ENCODE assay signal across 19 cellular contexts in genomic region chr12:95615735-95616134, GRCh38.
DNase-seq lines count a peak whose midpoint lies in the region; ATAC-seq and TF ChIP-seq lines count a peak whose summit lies in the region.
"Had no signal": no experiment of that assay in that cellular context is flagged by ENCODE, and none has a peak within 500 bp of the region (broad histone marks: within the 10 kb centered on the region; RNA-seq: fewer than 3 reads in every experiment).

No MANE protein-coding gene starts in this region.

- H3K36me3 ChIP-seq in MG63 (no peaks in the 10 kb centered on the region), RWPE2 (ENCODE audit: low read depth) (no peaks in the 10 kb centered on the region), heart right ventricle (no peaks in the 10 kb centered on the region), hepatocyte (replicated peaks; ENCODE audit: insufficient read depth, low read depth) (no peaks in the 10 kb centered on the region), gastrocnemius medialis (no peaks in the 10 kb centered on the region), transverse colon (no peaks in the 10 kb centered on the region)
- H3K36me3 ChIP-seq: esophagus squamous epithelium, thyroid gland, WERI-Rb-1 had no signal

- H3K27ac ChIP-seq in RWPE2 (ENCODE audit: poor library complexity, severe bottlenecking) (no peak overlapping the region), heart right ventricle (peak overlapping the region in 9 of 10 donors; percentile 2 to 72 (median 39)), hepatocyte (no peak overlapping the region), gastrocnemius medialis (no peak overlapping the region), transverse colon (no peak overlapping the region)
- H3K27ac ChIP-seq: esophagus squamous epithelium, thyroid gland, WERI-Rb-1 had no signal

- no peaks in the 10 kb centered on the region for H4K20me1 ChIP-seq in hepatocyte (ENCODE audit: insufficient read depth, poor library complexity, severe bottlenecking)

- intact Hi-C loops in heart right ventricle (cut with DNase I) (loop anchor here in 1 of 10 donors (10.0 kb wide), 1 partner anchor 179 kb away; the partner anchor contains the start of gene NTN4), gastrocnemius medialis (cut with DNase I; ENCODE audit: low total_unique reads) (no loop called here), transverse colon (cut with DNase I; ENCODE audit: low total_unique reads) (no loop called here)

- in situ Hi-C loops in gastrocnemius medialis (cut with MboI; ENCODE audit: low sequenced_read_pairs in 4 of 4) (no loop called here), transverse colon (cut with MboI; ENCODE audit: low pct_ligation_motif_present in 1 of 4, low pct_unique_long_range_greater_than_20kb in 1 of 4, low sequenced_read_pairs in 3 of 4) (no loop called here)

- ATAC-seq in RWPE2 (ENCODE audit: low read depth) = 0 out of 3 replicates have a peak, but pooled peaks have one; percentile 30
- ATAC-seq in heart right ventricle = peak in 7 of 8 donors; percentile 29 to 66 (median 49)
- ATAC-seq in HG03196 (IDR thresholded peaks at IDR 0.05; ENCODE audit: unreplicated experiment) = no peak
- ATAC-seq in gastrocnemius medialis = no peak
- ATAC-seq: activated CD8-positive, alpha-beta T cell treated with anti-CD3 and anti-CD28 coated beads for 36 hours; K562; stimulated activated memory B cell treated with anti-CD40 and anti-IgM and Interleukin-4, amounts not matched to agents 10 μg/mL and 1 μg/mL and 100 μg/mL, for 72 hours had no signal

- H3K79me2 ChIP-seq in hepatocyte = no peaks in the 10 kb centered on the region

- H3K4me3 ChIP-seq in MG63 (no peak overlapping the region), RWPE2 (ENCODE audit: severe bottlenecking) (no peak overlapping the region), heart right ventricle (no peak overlapping the region), hepatocyte (no peak overlapping the region), gastrocnemius medialis (no peak overlapping the region), transverse colon (no peak overlapping the region)
- H3K4me3 ChIP-seq: esophagus squamous epithelium, K562, thyroid gland had no signal

- no peaks in the 10 kb centered on the region for H3K9me2 ChIP-seq in hepatocyte (replicated peaks; ENCODE audit: insufficient read depth)

- TF ChIP-seq EP300 in transverse colon (IDR thresholded peaks at IDR 0.05; ENCODE audit: low read depth) = no peak

- no peak overlapping the region for H3K4me2 ChIP-seq in hepatocyte

- no peak for TF ChIP-seq POLR2A in gastrocnemius medialis (IDR thresholded peaks at IDR 0.05)
- no peak for TF ChIP-seq POLR2A in transverse colon (IDR thresholded peaks at IDR 0.05)

- DNase-seq in EH (ENCODE audit: low read depth) = peak; percentile 68
- DNase-seq in MG63 = peak; percentile 40
- DNase-seq in RWPE2 (ENCODE audit: low spot score) = no peak
- no peak for DNase-seq in heart right ventricle
- DNase-seq in hepatocyte (ENCODE audit: low spot score) = no peak
- DNase-seq in gastrocnemius medialis = no peak
- DNase-seq in transverse colon = no peak
- DNase-seq: activated CD8-positive, alpha-beta T cell treated with anti-CD3 and anti-CD28 coated beads for 36 hours; activated T-cell treated with anti-CD3 and anti-CD28 coated beads, Interleukin-2, amount 50 U/mL, for 48 hours; esophagus squamous epithelium; hypothalamus; kidney; mesendoderm; stimulated activated CD4-positive, alpha-beta T cell treated with anti-CD3 and anti-CD28 coated beads, Interleukin-12 subunit alpha, Interleukin-12 subunit beta, amount 100 ng/mL, for 4 hours; thyroid gland; WERI-Rb-1 had no signal

- H3K27me3 ChIP-seq in MG63 = no peaks in the 10 kb centered on the region; the same call in 1 of the 2 replicates
- no peaks in the 10 kb centered on the region for H3K27me3 ChIP-seq in RWPE2 (ENCODE audit: insufficient read depth, poor library complexity, severe bottlenecking)
- no peaks in the 10 kb centered on the region for H3K27me3 ChIP-seq in heart right ventricle
- H3K27me3 ChIP-seq in hepatocyte = no peaks in the 10 kb centered on the region
- no peaks in the 10 kb centered on the region for H3K27me3 ChIP-seq in gastrocnemius medialis
- H3K27me3 ChIP-seq in transverse colon = no peaks in the 10 kb centered on the region
- H3K27me3 ChIP-seq: esophagus squamous epithelium, thyroid gland had no signal

- H3K9me3 ChIP-seq in MG63 = no peaks in the 10 kb centered on the region
- no peaks in the 10 kb centered on the region for H3K9me3 ChIP-seq in RWPE2 (ENCODE audit: severe bottlenecking)
- H3K9me3 ChIP-seq in heart right ventricle = no peaks in the 10 kb centered on the region
- H3K9me3 ChIP-seq in hepatocyte (ENCODE audit: low read depth) = no peaks in the 10 kb centered on the region
- H3K9me3 ChIP-seq in gastrocnemius medialis = no peaks in the 10 kb centered on the region
- H3K9me3 ChIP-seq in transverse colon = no peaks in the 10 kb centered on the region
- H3K9me3 ChIP-seq: esophagus squamous epithelium, thyroid gland had no signal

- no peak overlapping the region for H2AFZ ChIP-seq in hepatocyte

- peaks cover 13% of the 10 kb centered on the region for H3K4me1 ChIP-seq in RWPE2 (ENCODE audit: insufficient read depth, poor library complexity, severe bottlenecking)
- H3K4me1 ChIP-seq in heart right ventricle = peaks cover 0 to 29% (median 23%) of the 10 kb centered on the region in 9 donors
- peaks cover 4% of the 10 kb centered on the region for H3K4me1 ChIP-seq in hepatocyte (ENCODE audit: insufficient read depth)
- no peaks in the 10 kb centered on the region for H3K4me1 ChIP-seq in gastrocnemius medialis
- no peaks in the 10 kb centered on the region for H3K4me1 ChIP-seq in transverse colon
- H3K4me1 ChIP-seq: thyroid gland had no signal

- TF ChIP-seq CTCF in RWPE2 (IDR thresholded peaks at IDR 0.05; ENCODE audit: poor library complexity, severe bottlenecking) (no peak), heart right ventricle (IDR thresholded peaks at IDR 0.05) (no peak), hepatocyte (IDR thresholded peaks at IDR 0.05; ENCODE audit: poor library complexity) (no peak), gastrocnemius medialis (IDR thresholded peaks at IDR 0.05 in 4 of 5, conservative IDR thresholded peaks at IDR 0.05 in 1 of 5) (no peak), transverse colon (IDR thresholded peaks at IDR 0.05) (no peak)

Comparison
In these comparisons a context has a peak if more than half of its experiments do, and no peak if none do; other contexts are left out.
1. DNase-seq: peak in EH (single experiment) and MG63 (single experiment); none in RWPE2 (single experiment), heart right ventricle (0 of 2), hepatocyte (single experiment), gastrocnemius medialis (0 of 2) and transverse colon (single experiment).
2. ATAC-seq: peak in RWPE2 (single experiment) and heart right ventricle (7 of 8); none in HG03196 (single experiment) and gastrocnemius medialis (0 of 2).
3. H3K27ac ChIP-seq: peak in heart right ventricle (9 of 10); none in RWPE2 (single experiment), hepatocyte (single experiment), gastrocnemius medialis (0 of 4) and transverse colon (0 of 4).